Comparison of ENCODE assay signal across 10 cellular contexts in genomic region chr10:23656735-23657134, GRCh38.
DNase-seq lines count a peak whose midpoint lies in the region; ATAC-seq and TF ChIP-seq lines count a peak whose summit lies in the region.
"Had no signal": no experiment of that assay in that cellular context is flagged by ENCODE, and none has a peak within 500 bp of the region (broad histone marks: within the 10 kb centered on the region; RNA-seq: fewer than 3 reads in every experiment).

No MANE protein-coding gene starts in this region.

- H3K4me3 ChIP-seq in heart right ventricle (no peak overlapping the region), right cardiac atrium (ENCODE audit: low read length) (no peak overlapping the region), uterus (no peak overlapping the region)

- H3K27ac ChIP-seq in heart right ventricle: no peak overlapping the region
- no peak overlapping the region for H3K27ac ChIP-seq in right cardiac atrium (ENCODE audit: low read length)
- no peak overlapping the region for H3K27ac ChIP-seq in uterus

- intact Hi-C loops in heart right ventricle (cut with DNase I): loop anchor here in 3 of 10 donors (5.0 to 10.0 kb wide), 3 partner anchors 122 to 359 kb away; no protein-coding TSS in a partner anchor
- intact Hi-C loops in right cardiac atrium (cut with DNase I): no loop called here
- intact Hi-C loops in uterus (cut with DNase I; ENCODE audit: low total_unique reads): no loop called here

- no peaks in the 10 kb centered on the region for H3K9me3 ChIP-seq in heart right ventricle
- H3K9me3 ChIP-seq in right cardiac atrium (ENCODE audit: control insufficient read depth, low read length): no peaks in the 10 kb centered on the region
- no peaks in the 10 kb centered on the region for H3K9me3 ChIP-seq in uterus

- H3K27me3 ChIP-seq in heart right ventricle (peaks cover 0 to 15% (median 0%) of the 10 kb centered on the region in 7 donors), right cardiac atrium (ENCODE audit: control insufficient read depth, insufficient read depth) (no peaks in the 10 kb centered on the region), uterus (no peaks in the 10 kb centered on the region)

- ATAC-seq in heart right ventricle (no peak), right cardiac atrium (no peak), GM19035 (IDR thresholded peaks at IDR 0.05; ENCODE audit: unreplicated experiment) (no peak), esophagus mucosa (no peak), HG03432 (IDR thresholded peaks at IDR 0.05; ENCODE audit: unreplicated experiment) (no peak)

- H3K36me3 ChIP-seq in heart right ventricle: no peaks in the 10 kb centered on the region
- no peaks in the 10 kb centered on the region for H3K36me3 ChIP-seq in uterus

- TF ChIP-seq POLR2A in uterus (IDR thresholded peaks at IDR 0.05): no peak

- H3K4me1 ChIP-seq in heart right ventricle (no peaks in the 10 kb centered on the region), right cardiac atrium (ENCODE audit: control insufficient read depth, insufficient read depth, low read length) (no peaks in the 10 kb centered on the region), uterus (no peaks in the 10 kb centered on the region)

- DNase-seq in heart right ventricle (no peak), right cardiac atrium (no peak), RPMI7951 (ENCODE audit: low read depth) (peak; percentile 14), iPS-NIHi11 (ENCODE audit: low spot score) (peak; percentile 27), uterus (no peak)
- DNase-seq: activated B cell treated with CpG ODN at 0.5 μM for 24 hours, NCI-H2171 had no signal

- peak in 8 of 9 donors; percentile 9 to 66 (median 50) for TF ChIP-seq CTCF in heart right ventricle (IDR thresholded peaks at IDR 0.05)
- peak in 3 of 4 experiments; percentile 22 to 31 (median 26) for TF ChIP-seq CTCF in uterus (IDR thresholded peaks at IDR 0.05)

Comparison
In these comparisons a context has a peak if more than half of its experiments do, and no peak if none do; other contexts are left out.
1. DNase-seq: peak in RPMI7951 (single experiment) and iPS-NIHi11 (single experiment); none in heart right ventricle (0 of 2), right cardiac atrium (0 of 3) and uterus (0 of 2).